In the genomic region with DNA sequence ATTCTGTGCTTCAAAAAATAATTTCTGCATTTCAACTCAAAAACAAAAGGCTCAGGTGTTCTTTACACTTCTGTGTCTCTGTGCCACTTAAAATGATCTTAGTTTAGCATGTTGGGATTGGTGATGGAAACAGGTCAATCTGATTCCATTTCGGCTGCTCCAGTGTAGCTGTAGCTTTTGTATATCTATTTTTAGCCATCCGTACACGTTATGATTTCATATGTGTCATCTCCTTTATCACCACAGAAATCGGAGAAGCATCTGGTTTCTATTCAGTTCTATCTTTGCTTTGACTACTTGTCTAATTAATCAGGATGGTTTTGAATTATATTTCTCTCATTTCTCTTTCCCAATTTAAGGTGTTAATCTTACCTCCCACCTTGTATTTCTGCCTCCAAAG, we compare ENCODE assay signal across 3 cellular contexts.
TF ChIP-seq lines count a peak whose summit lies in the region.

No MANE protein-coding gene starts in this region.

TF ChIP-seq in SK-N-SH, 30 proteins besides CTCF, POLR2A, EP300 and RAD21:
- 0 out of 2 replicates have a peak, but pooled peaks have one; percentile 8 for TF ChIP-seq TCF12 (IDR thresholded peaks at IDR 0.05)
- TF ChIP-seq TEAD4 (IDR thresholded peaks at IDR 0.05; ENCODE audit: borderline replicate concordance, insufficient read depth): no peak
TF ChIP-seq in SK-N-SH: peak in this region for 1.

TF ChIP-seq in SK-N-SH treated with all-trans-retinoic acid at 6 μM for 48 hours, 23 proteins besides CTCF, POLR2A, EP300 and RAD21 (continues in another document):
- TF ChIP-seq ARNTL (CRISPR knock-in tag; IDR thresholded peaks at IDR 0.05; ENCODE audit: borderline replicate concordance, low read depth): no peak
- no peak for TF ChIP-seq ZNF70 (CRISPR knock-in tag; IDR thresholded peaks at IDR 0.05)
- TF ChIP-seq POU6F1 (CRISPR knock-in tag; IDR thresholded peaks at IDR 0.05; ENCODE audit: borderline replicate concordance, low read depth): no peak
- no peak for TF ChIP-seq ZFP3 (CRISPR knock-in tag; IDR thresholded peaks at IDR 0.05)
- TF ChIP-seq RARB (CRISPR knock-in tag; IDR thresholded peaks at IDR 0.05): no peak
- TF ChIP-seq ISL1 (CRISPR knock-in tag; IDR thresholded peaks at IDR 0.05): no peak
- TF ChIP-seq CSRNP3 (CRISPR knock-in tag; IDR thresholded peaks at IDR 0.05): no peak
- TF ChIP-seq, protein P1, sequence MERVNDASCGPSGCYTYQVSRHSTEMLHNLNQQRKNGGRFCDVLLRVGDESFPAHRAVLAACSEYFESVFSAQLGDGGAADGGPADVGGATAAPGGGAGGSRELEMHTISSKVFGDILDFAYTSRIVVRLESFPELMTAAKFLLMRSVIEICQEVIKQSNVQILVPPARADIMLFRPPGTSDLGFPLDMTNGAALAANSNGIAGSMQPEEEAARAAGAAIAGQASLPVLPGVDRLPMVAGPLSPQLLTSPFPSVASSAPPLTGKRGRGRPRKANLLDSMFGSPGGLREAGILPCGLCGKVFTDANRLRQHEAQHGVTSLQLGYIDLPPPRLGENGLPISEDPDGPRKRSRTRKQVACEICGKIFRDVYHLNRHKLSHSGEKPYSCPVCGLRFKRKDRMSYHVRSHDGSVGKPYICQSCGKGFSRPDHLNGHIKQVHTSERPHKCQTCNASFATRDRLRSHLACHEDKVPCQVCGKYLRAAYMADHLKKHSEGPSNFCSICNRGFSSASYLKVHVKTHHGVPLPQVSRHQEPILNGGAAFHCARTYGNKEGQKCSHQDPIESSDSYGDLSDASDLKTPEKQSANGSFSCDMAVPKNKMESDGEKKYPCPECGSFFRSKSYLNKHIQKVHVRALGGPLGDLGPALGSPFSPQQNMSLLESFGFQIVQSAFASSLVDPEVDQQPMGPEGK (CRISPR knock-in tag; IDR thresholded peaks at IDR 0.05; ENCODE audit: borderline replicate concordance): no peak
- TF ChIP-seq ESRRG (CRISPR knock-in tag; IDR thresholded peaks at IDR 0.05): no peak
- no peak for TF ChIP-seq TSHZ2 (CRISPR knock-in tag; IDR thresholded peaks at IDR 0.05)
- TF ChIP-seq BACH2 (CRISPR knock-in tag; IDR thresholded peaks at IDR 0.05; ENCODE audit: borderline replicate concordance): no peak
- TF ChIP-seq OSR1 (CRISPR knock-in tag; IDR thresholded peaks at IDR 0.05): no peak
- no peak for TF ChIP-seq CREB5 (CRISPR knock-in tag; IDR thresholded peaks at IDR 0.05; ENCODE audit: low read depth)
- no peak for TF ChIP-seq ZC3H10 (CRISPR knock-in tag; IDR thresholded peaks at IDR 0.05)
- TF ChIP-seq TCF4 (CRISPR knock-in tag; IDR thresholded peaks at IDR 0.05; ENCODE audit: borderline replicate concordance): no peak
- TF ChIP-seq GLIS3 (CRISPR knock-in tag; IDR thresholded peaks at IDR 0.05): no peak
- TF ChIP-seq SNAI2 (CRISPR knock-in tag; IDR thresholded peaks at IDR 0.05): no peak
- no peak for TF ChIP-seq CSDC2 (CRISPR knock-in tag; IDR thresholded peaks at IDR 0.05)

TF ChIP-seq in K562, 482 proteins besides CTCF, POLR2A, EP300 and RAD21:
- TF ChIP-seq GTF2F1 (IDR thresholded peaks at IDR 0.05; ENCODE audit: low read depth, low read length) (no peak), ATF1 (CRISPR knock-in tag; IDR thresholded peaks at IDR 0.05) (no peak), ATF1 (tag; IDR thresholded peaks at IDR 0.05) (no peak), YY1 (IDR thresholded peaks at IDR 0.05; ENCODE audit: borderline replicate concordance in 1 of 3, control insufficient read depth in 1 of 3, extremely low read depth in 1 of 3, insufficient read depth in 3 of 3, insufficient read length in 1 of 3, insufficient replicate concordance in 2 of 3, low read depth in 1 of 3, low read length in 2 of 3) (no peak), FOXJ2 (tag; IDR thresholded peaks at IDR 0.05) (no peak), SMARCE1 (IDR thresholded peaks at IDR 0.05) (no peak), MEF2A (IDR thresholded peaks at IDR 0.05; ENCODE audit: control insufficient read depth, low read depth, low read length) (0 out of 2 replicates have a peak, but pooled peaks have one; percentile 14), HIVEP1 (CRISPR knock-in tag; IDR thresholded peaks at IDR 0.05) (no peak)
- TF ChIP-seq, protein P2, sequence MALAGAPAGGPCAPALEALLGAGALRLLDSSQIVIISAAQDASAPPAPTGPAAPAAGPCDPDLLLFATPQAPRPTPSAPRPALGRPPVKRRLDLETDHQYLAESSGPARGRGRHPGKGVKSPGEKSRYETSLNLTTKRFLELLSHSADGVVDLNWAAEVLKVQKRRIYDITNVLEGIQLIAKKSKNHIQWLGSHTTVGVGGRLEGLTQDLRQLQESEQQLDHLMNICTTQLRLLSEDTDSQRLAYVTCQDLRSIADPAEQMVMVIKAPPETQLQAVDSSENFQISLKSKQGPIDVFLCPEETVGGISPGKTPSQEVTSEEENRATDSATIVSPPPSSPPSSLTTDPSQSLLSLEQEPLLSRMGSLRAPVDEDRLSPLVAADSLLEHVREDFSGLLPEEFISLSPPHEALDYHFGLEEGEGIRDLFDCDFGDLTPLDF (CRISPR knock-in tag; IDR thresholded peaks at IDR 0.05): no peak
TF ChIP-seq in K562: peak in this region for 1.
